In the genomic region with DNA sequence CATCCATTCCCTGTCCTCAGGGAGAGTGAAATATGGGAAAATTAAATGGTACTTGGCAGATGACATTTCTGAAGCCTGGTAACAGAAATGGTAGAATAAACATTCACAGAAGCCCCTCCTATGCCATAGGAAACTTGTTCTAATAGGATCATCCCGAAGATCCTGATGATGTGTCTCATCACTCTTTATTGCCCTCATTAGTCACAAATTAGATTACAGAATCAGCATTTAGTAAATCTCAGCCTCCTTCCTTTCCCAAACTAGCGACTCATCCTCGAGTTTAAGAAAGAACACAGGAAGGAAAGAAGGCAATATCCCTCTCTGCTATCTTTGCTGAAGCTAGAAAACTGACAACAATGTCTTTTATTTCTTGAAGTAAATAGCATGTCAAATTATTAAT, we compare ENCODE assay signal across 1 cellular context.
TF ChIP-seq lines count a peak whose summit lies in the region.

No MANE protein-coding gene starts in this region.

TF ChIP-seq in SK-N-SH treated with all-trans-retinoic acid at 6 μM for 48 hours, 23 proteins besides CTCF, POLR2A, EP300 and RAD21 (continued from another document):
- TF ChIP-seq, protein P1, sequence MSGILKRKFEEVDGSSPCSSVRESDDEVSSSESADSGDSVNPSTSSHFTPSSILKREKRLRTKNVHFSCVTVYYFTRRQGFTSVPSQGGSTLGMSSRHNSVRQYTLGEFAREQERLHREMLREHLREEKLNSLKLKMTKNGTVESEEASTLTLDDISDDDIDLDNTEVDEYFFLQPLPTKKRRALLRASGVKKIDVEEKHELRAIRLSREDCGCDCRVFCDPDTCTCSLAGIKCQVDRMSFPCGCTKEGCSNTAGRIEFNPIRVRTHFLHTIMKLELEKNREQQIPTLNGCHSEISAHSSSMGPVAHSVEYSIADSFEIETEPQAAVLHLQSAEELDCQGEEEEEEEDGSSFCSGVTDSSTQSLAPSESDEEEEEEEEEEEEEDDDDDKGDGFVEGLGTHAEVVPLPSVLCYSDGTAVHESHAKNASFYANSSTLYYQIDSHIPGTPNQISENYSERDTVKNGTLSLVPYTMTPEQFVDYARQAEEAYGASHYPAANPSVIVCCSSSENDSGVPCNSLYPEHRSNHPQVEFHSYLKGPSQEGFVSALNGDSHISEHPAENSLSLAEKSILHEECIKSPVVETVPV (CRISPR knock-in tag; IDR thresholded peaks at IDR 0.05), result no peak
- TF ChIP-seq RARB (CRISPR knock-in tag; IDR thresholded peaks at IDR 0.05), result no peak
- no peak for TF ChIP-seq ISL1 (CRISPR knock-in tag; IDR thresholded peaks at IDR 0.05)
- no peak for TF ChIP-seq ZC3H10 (CRISPR knock-in tag; IDR thresholded peaks at IDR 0.05)
- TF ChIP-seq ESRRG (CRISPR knock-in tag; IDR thresholded peaks at IDR 0.05), result no peak
- no peak for TF ChIP-seq GLIS3 (CRISPR knock-in tag; IDR thresholded peaks at IDR 0.05)
- TF ChIP-seq, protein P2, sequence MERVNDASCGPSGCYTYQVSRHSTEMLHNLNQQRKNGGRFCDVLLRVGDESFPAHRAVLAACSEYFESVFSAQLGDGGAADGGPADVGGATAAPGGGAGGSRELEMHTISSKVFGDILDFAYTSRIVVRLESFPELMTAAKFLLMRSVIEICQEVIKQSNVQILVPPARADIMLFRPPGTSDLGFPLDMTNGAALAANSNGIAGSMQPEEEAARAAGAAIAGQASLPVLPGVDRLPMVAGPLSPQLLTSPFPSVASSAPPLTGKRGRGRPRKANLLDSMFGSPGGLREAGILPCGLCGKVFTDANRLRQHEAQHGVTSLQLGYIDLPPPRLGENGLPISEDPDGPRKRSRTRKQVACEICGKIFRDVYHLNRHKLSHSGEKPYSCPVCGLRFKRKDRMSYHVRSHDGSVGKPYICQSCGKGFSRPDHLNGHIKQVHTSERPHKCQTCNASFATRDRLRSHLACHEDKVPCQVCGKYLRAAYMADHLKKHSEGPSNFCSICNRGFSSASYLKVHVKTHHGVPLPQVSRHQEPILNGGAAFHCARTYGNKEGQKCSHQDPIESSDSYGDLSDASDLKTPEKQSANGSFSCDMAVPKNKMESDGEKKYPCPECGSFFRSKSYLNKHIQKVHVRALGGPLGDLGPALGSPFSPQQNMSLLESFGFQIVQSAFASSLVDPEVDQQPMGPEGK (CRISPR knock-in tag; IDR thresholded peaks at IDR 0.05; ENCODE audit: borderline replicate concordance), result no peak
- no peak for TF ChIP-seq ZFP3 (CRISPR knock-in tag; IDR thresholded peaks at IDR 0.05)
- TF ChIP-seq, protein P3, sequence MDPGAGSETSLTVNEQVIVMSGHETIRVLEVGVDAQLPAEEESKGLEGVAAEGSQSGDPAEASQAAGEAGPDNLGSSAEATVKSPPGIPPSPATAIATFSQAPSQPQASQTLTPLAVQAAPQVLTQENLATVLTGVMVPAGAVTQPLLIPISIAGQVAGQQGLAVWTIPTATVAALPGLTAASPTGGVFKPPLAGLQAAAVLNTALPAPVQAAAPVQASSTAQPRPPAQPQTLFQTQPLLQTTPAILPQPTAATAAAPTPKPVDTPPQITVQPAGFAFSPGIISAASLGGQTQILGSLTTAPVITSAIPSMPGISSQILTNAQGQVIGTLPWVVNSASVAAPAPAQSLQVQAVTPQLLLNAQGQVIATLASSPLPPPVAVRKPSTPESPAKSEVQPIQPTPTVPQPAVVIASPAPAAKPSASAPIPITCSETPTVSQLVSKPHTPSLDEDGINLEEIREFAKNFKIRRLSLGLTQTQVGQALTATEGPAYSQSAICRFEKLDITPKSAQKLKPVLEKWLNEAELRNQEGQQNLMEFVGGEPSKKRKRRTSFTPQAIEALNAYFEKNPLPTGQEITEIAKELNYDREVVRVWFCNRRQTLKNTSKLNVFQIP (CRISPR knock-in tag; IDR thresholded peaks at IDR 0.05; ENCODE audit: borderline replicate concordance, low read depth), result no peak
- TF ChIP-seq BACH2 (CRISPR knock-in tag; IDR thresholded peaks at IDR 0.05; ENCODE audit: borderline replicate concordance), result no peak
- no peak for TF ChIP-seq ZNF70 (CRISPR knock-in tag; IDR thresholded peaks at IDR 0.05)
- no peak for TF ChIP-seq ZNF8 (CRISPR knock-in tag; IDR thresholded peaks at IDR 0.05)
